14 cellular contexts compared by ENCODE assay signal in the genomic region with DNA sequence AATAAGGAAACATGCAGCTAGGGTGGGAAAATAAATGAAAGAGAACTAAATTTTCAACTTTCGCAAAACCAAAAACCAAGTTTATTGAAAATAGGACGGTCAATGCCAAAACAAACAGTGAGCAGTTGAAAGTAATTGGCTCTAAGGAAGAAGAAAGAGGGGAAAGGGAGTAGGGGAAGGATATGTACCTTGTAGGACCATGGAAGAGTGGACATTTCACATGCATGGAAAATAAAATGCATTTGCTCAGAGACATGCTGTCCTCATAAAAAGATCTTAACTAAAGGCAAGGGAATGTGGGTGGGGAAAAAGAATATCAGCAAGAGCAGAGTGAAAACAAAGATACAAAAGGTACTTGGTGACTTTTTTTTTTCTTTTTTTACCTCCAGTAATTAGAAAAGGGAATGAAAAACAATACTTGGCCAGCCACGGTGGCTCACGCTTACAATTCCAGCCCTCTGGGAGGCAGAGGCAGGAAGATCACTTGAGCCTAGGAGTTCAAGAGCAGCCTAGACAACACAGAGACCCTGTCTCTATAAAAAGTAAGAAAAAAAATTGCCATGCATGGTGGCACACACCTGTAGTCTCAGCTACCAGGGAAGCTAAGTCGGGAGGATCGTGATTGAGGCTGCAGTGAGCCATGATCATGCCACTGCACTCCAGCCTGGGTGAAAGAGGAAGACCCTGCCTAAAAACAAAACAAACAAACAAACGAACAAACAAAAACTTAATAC.
"Had no signal": no experiment of that assay in that cellular context is flagged by ENCODE, and none has a peak within 500 bp of the region (broad histone marks: within the 10 kb centered on the region; RNA-seq: fewer than 3 reads in every experiment).

No MANE protein-coding gene starts in this region.

- H3K4me3 Mint-ChIP-seq: activated naive CD4-positive, alpha-beta T cell treated with anti-CD3 and anti-CD28 coated beads, Interleukin-2, amount 50 U/mL, for 24 hours; immature natural killer cell; mesothelial cell of epicardium; type B pancreatic cell had no signal

- H3K4me2 ChIP-seq: smooth muscle cell had no signal

- H3K27me3 ChIP-seq: brain microvascular endothelial cell, right atrium auricular region had no signal

- H3K4me3 ChIP-seq: lower lobe of right lung, right atrium auricular region, smooth muscle cell had no signal

- ATAC-seq: lower lobe of right lung had no signal

- H3K36me3 ChIP-seq: brain microvascular endothelial cell, lower lobe of right lung, right atrium auricular region had no signal

- H3K27ac Mint-ChIP-seq: activated naive CD4-positive, alpha-beta T cell treated with anti-CD3 and anti-CD28 coated beads, Interleukin-2, amount 50 U/mL, for 24 hours; mesothelial cell of epicardium; type B pancreatic cell had no signal

- H3K36me3 Mint-ChIP-seq: mesothelial cell of epicardium had no signal

- DNase-seq: activated CD4-positive, CD25-positive, alpha-beta regulatory T cell; activated effector memory CD4-positive, alpha-beta T cell treated with Interleukin-2 at 50 U/mL for 16 hours; activated T-cell treated with anti-CD3 and anti-CD28 coated beads, Interleukin-2, amount 50 U/mL, for 1 hour; amygdala; brain microvascular endothelial cell; cerebellar nuclear complex; dermis blood vessel endothelial cell; immature natural killer cell; lower lobe of right lung had no signal

- H3K9me3 Mint-ChIP-seq: activated naive CD4-positive, alpha-beta T cell treated with anti-CD3 and anti-CD28 coated beads, Interleukin-2, amount 50 U/mL, for 24 hours; immature natural killer cell; mesothelial cell of epicardium had no signal

- H3K9me3 ChIP-seq: lower lobe of right lung, right atrium auricular region had no signal

- H3K27ac ChIP-seq: brain microvascular endothelial cell, lower lobe of right lung, right atrium auricular region had no signal

- H3K27me3 Mint-ChIP-seq: activated naive CD4-positive, alpha-beta T cell treated with anti-CD3 and anti-CD28 coated beads, Interleukin-2, amount 50 U/mL, for 24 hours; type B pancreatic cell had no signal
